Comparison of ENCODE assay signal across 8 cellular contexts in genomic region chr7:129210256-129210988, GRCh38. TPM values are rescaled to one million over a fixed set of nuclear protein-coding genes. Genes with fewer than 3 reads are reported as not detected.
DNase-seq lines count a peak whose midpoint lies in the region; ATAC-seq and TF ChIP-seq lines count a peak whose summit lies in the region.
"Had no signal": no experiment of that assay in that cellular context is flagged by ENCODE, and none has a peak within 500 bp of the region (broad histone marks: within the 10 kb centered on the region; RNA-seq: fewer than 3 reads in every experiment).

No MANE protein-coding gene starts in this region.

- no peaks in the 10 kb centered on the region for H3K4me1 ChIP-seq in SJCRH30
- no peaks in the 10 kb centered on the region for H3K4me1 ChIP-seq in uterus

- H3K27me3 ChIP-seq in SJCRH30, result no peaks in the 10 kb centered on the region
- no peaks in the 10 kb centered on the region for H3K27me3 ChIP-seq in uterus

- peak; percentile 83 for DNase-seq in GM12865 (ENCODE audit: low read depth)
- DNase-seq in SJCRH30, result peak; percentile 79 to 89
- DNase-seq in activated naive CD4-positive, alpha-beta T cell (lab: John Stamatoyannopoulos, UW), result peak; percentile 11 to 61 (median 46)
- peak; percentile 50 to 90 (median 76) for DNase-seq in head of caudate nucleus
- DNase-seq in progenitor cell of endocrine pancreas (ENCODE audit: low spot score, unreplicated experiment), result peak; percentile 75
- peak; percentile 74 to 77 for DNase-seq in uterus

- peak; percentile 65 for ATAC-seq in HG03460 (IDR thresholded peaks at IDR 0.05; ENCODE audit: unreplicated experiment)

- intact Hi-C loops in head of caudate nucleus (cut with DNase I), result no loop called here
- intact Hi-C loops in uterus (cut with DNase I; ENCODE audit: low total_unique reads), result loop anchor here (5.0 kb wide), 1 partner anchor 48 kb away; no protein-coding TSS in a partner anchor

- H3K4me3 ChIP-seq in GM12865 (ENCODE audit: low read depth, low read length) (no peak overlapping the region), SJCRH30 (no peak overlapping the region), uterus (no peak overlapping the region)

- no peak overlapping the region for H3K27ac Mint-ChIP-seq in progenitor cell of endocrine pancreas

- H3K9me3 Mint-ChIP-seq in progenitor cell of endocrine pancreas (ENCODE audit: low read depth), result no peaks in the 10 kb centered on the region

- H3K27me3 Mint-ChIP-seq in progenitor cell of endocrine pancreas, result no peaks in the 10 kb centered on the region

- H3K36me3 Mint-ChIP-seq in progenitor cell of endocrine pancreas (ENCODE audit: insufficient read depth), result peaks cover 26% of the 10 kb centered on the region

- TF ChIP-seq POLR2A in uterus (IDR thresholded peaks at IDR 0.05), result no peak

- TF ChIP-seq CTCF in GM12865 (IDR thresholded peaks at IDR 0.05; ENCODE audit: insufficient read depth, low read depth, low read length, missing control alignments) (peak; percentile 94), progenitor cell of endocrine pancreas (IDR thresholded peaks at IDR 0.05; ENCODE audit: unreplicated experiment) (peak; percentile 80), uterus (IDR thresholded peaks at IDR 0.05) (peak; percentile 78 to 83 (median 80))

- no peak overlapping the region for H3K27ac ChIP-seq in SJCRH30
- no peak overlapping the region for H3K27ac ChIP-seq in uterus
- H3K27ac ChIP-seq: epithelial cell of prostate had no signal

- H3K4me1 Mint-ChIP-seq in progenitor cell of endocrine pancreas (ENCODE audit: low read depth), result no peaks in the 10 kb centered on the region

- H3K4me3 Mint-ChIP-seq in progenitor cell of endocrine pancreas (ENCODE audit: low read depth), result no peak overlapping the region

- H3K36me3 ChIP-seq in SJCRH30 (peaks cover 12% of the 10 kb centered on the region; the same call in 1 of the 2 replicates), uterus (no peaks in the 10 kb centered on the region)

- H3K9me3 ChIP-seq in SJCRH30 (replicated peaks), result no peaks in the 10 kb centered on the region
- no peaks in the 10 kb centered on the region for H3K9me3 ChIP-seq in uterus

RNA-seq across cellular contexts. Expression of gene AHCYL2, which starts 14.4 kb away (rescaled TPM):
- total RNA-seq in SJCRH30 (2014; rRNA removed; shearing (Covaris generic)), result 10.2 and 10.9 TPM in 2 replicates
- total RNA-seq in progenitor cell of endocrine pancreas (22.0 and 26.0 TPM in 2 replicates), uterus (10 to 100 TPM in 3 of 4 donors, 1 to 10 TPM in 1; 5.6 to 29.2 (median 23.7) TPM)

RNA-seq across cellular contexts. Expression of gene SMO, which starts 22.0 kb away (rescaled TPM):
- total RNA-seq in SJCRH30 (2014; rRNA removed; shearing (Covaris generic)), result 40.5 and 43.2 TPM in 2 replicates
- 103 and 104 TPM in 2 replicates for total RNA-seq in progenitor cell of endocrine pancreas
- 10 to 100 TPM in 3 of 4 donors, 1 to 10 TPM in 1; 7.4 to 94.6 (median 27.7) TPM for total RNA-seq in uterus
